In genomic region chr2:26169681-26170414, GRCh38 we compare ENCODE assay signal across 18 cellular contexts.
"Had no signal": no experiment of that assay in that cellular context is flagged by ENCODE, and none has a peak within 500 bp of the region (broad histone marks: within the 10 kb centered on the region; RNA-seq: fewer than 3 reads in every experiment).

No MANE protein-coding gene starts in this region.

- H3K4me3 ChIP-seq: dorsolateral prefrontal cortex, gastrocnemius medialis, heart left ventricle, lung, psoas muscle, right lobe of liver, spleen, thoracic aorta had no signal

- H3K9me3 ChIP-seq: gastrocnemius medialis, heart left ventricle, psoas muscle, right lobe of liver, spleen, thoracic aorta had no signal

- H3K4me3 Mint-ChIP-seq: activated naive CD8-positive, alpha-beta T cell treated with anti-CD3 and anti-CD28 coated beads, Interleukin-2, amount 10 ng/mL, durations not matched to agents 7 days and 5 days; activated T-cell treated with anti-CD3 and anti-CD28 coated beads, Interleukin-2, amount 50 U/mL, for 4 hours had no signal

- ATAC-seq: activated CD4-positive, CD25-positive, alpha-beta regulatory T cell treated with anti-CD3 and anti-CD28 coated beads, Interleukin-2, amount 50 U/mL, for 24 hours; activated T-cell treated with anti-CD3 and anti-CD28 coated beads, Interleukin-2, amount 50 U/mL, for 4 hours; gastrocnemius medialis; heart left ventricle; psoas muscle; right lobe of liver had no signal

- DNase-seq: activated gamma-delta T cell treated with Interleukin-2 at 50 U/mL for 16 hours; activated naive CD8-positive, alpha-beta T cell treated with anti-CD3 and anti-CD28 coated beads, Interleukin-2, amount 10 ng/mL, durations not matched to agents 7 days and 5 days; activated T-cell treated with anti-CD3 and anti-CD28 coated beads, Interleukin-2, amount 50 U/mL, for 4 hours; brain microvascular endothelial cell; cerebellar nuclear complex; erythroblast; naive B cell; nucleus accumbens; psoas muscle; T1000 had no signal

- H3K27me3 ChIP-seq: right lobe of liver had no signal

- H3K4me1 ChIP-seq: psoas muscle had no signal

- H3K27ac ChIP-seq: brain microvascular endothelial cell, dorsolateral prefrontal cortex, gastrocnemius medialis, heart left ventricle, psoas muscle, right lobe of liver, spleen, thoracic aorta had no signal

- H3K27ac Mint-ChIP-seq: activated naive CD8-positive, alpha-beta T cell treated with anti-CD3 and anti-CD28 coated beads, Interleukin-2, amount 10 ng/mL, durations not matched to agents 7 days and 5 days; naive B cell had no signal

- H3K36me3 ChIP-seq: brain microvascular endothelial cell, gastrocnemius medialis, heart left ventricle, right lobe of liver, spleen, thoracic aorta had no signal

- H3K9me3 Mint-ChIP-seq: activated naive CD8-positive, alpha-beta T cell treated with anti-CD3 and anti-CD28 coated beads, Interleukin-2, amount 10 ng/mL, durations not matched to agents 7 days and 5 days; activated T-cell treated with anti-CD3 and anti-CD28 coated beads, Interleukin-2, amount 50 U/mL, for 4 hours had no signal
